Comparison of ENCODE assay signal across 9 cellular contexts in the genomic region with DNA sequence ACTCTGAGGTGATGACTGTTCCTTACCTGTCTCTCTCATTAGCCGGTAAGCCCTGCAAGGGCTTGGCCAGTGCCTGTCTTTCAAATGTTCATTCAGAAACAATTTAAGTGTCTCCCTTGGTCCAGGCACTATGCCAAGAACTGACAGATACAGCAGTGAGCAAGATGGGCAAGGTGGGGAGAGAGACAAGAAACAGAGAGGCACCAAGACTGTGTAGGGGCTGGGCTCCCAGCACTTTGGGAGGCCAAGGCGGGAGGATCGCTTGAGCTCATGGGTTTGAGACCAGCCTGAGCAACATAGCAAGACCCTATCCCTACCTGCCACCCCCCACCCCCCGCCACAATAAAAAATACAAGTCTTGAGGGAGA. TPM values are rescaled to one million over a fixed set of nuclear protein-coding genes. Genes with fewer than 3 reads are reported as not detected.
DNase-seq lines count a peak whose midpoint lies in the region; ATAC-seq, FAIRE-seq and TF ChIP-seq lines count a peak whose summit lies in the region.
"Had no signal": no experiment of that assay in that cellular context is flagged by ENCODE, and none has a peak within 500 bp of the region (broad histone marks: within the 10 kb centered on the region; RNA-seq: fewer than 3 reads in every experiment).

No MANE protein-coding gene starts in this region.

- no peak overlapping the region for H2AFZ ChIP-seq in keratinocyte (ENCODE audit: control insufficient read depth, low read length)

- peak overlapping the region; percentile 50 to 89 (median 84) for H3K27ac Mint-ChIP-seq in CD8-positive, alpha-beta memory T cell
- H3K27ac Mint-ChIP-seq in activated CD8-positive, alpha-beta T cell treated with anti-CD3 and anti-CD28 coated beads, Interleukin-2, amount 10 ng/mL, durations not matched to agents 7 days and 5 days = peak overlapping the region; percentile 86

- peak overlapping the region; percentile 80 for H3K27ac ChIP-seq in CD8-positive, alpha-beta memory T cell (ENCODE audit: low read depth, low read length)
- H3K27ac ChIP-seq in keratinocyte (ENCODE audit: control insufficient read depth, insufficient read depth, low read length) = no peak overlapping the region

- dilution Hi-C loops in keratinocyte (cut with MboI; ENCODE audit: extremely low pct_ligation_motif_present, low sequenced_read_pairs) = no loop called here

- H4K20me1 ChIP-seq in keratinocyte (ENCODE audit: control insufficient read depth, extremely low read depth, insufficient read depth, low read length) = no peaks in the 10 kb centered on the region

- H3K9me3 Mint-ChIP-seq in CD8-positive, alpha-beta memory T cell = no peaks in the 10 kb centered on the region
- no peaks in the 10 kb centered on the region for H3K9me3 Mint-ChIP-seq in activated CD8-positive, alpha-beta T cell treated with anti-CD3 and anti-CD28 coated beads, Interleukin-2, amount 10 ng/mL, durations not matched to agents 7 days and 5 days (ENCODE audit: insufficient read depth)

- no peak overlapping the region for H3K4me2 ChIP-seq in keratinocyte (ENCODE audit: control insufficient read depth, extremely low read depth, insufficient read depth, low read depth, low read length)

- H3K27me3 ChIP-seq in CD8-positive, alpha-beta memory T cell (ENCODE audit: insufficient read depth, low read length, poor library complexity, severe bottlenecking) = no peaks in the 10 kb centered on the region
- no peaks in the 10 kb centered on the region for H3K27me3 ChIP-seq in keratinocyte (ENCODE audit: control insufficient read depth, extremely low read depth, insufficient read depth, low read length)
- H3K27me3 ChIP-seq: pancreas had no signal

- POLR2A ChIA-PET in CD8-positive, alpha-beta memory T cell (lab: Charles Lee) = interaction anchor here (0.9 kb wide), 1 partner anchor 35 kb away, joined by 3 read pairs; no protein-coding TSS in a partner anchor
- POLR2A ChIA-PET in activated CD8-positive, alpha-beta T cell treated with anti-CD3 and anti-CD28 coated beads, Interleukin-2, amount 10 ng/mL, durations not matched to agents 7 days and 5 days (lab: Charles Lee) = interaction anchor here (1.5 kb wide), 1 partner anchor 35 kb away, joined by 6 read pairs; no protein-coding TSS in a partner anchor

- peak in 1 of 5 donors; percentile 8 for DNase-seq in CD8-positive, alpha-beta memory T cell
- DNase-seq in HT-29 (ENCODE audit: low spot score) (peak; percentile 28), keratinocyte (ENCODE audit: low read depth, low spot score) (peak; percentile 60), GM20000 (ENCODE audit: low spot score) (no peak), anterior cingulate cortex (lab: John Stamatoyannopoulos, UW) (no peak)
- no peak for DNase-seq in activated CD8-positive, alpha-beta T cell treated with anti-CD3 and anti-CD28 coated beads, Interleukin-2, amount 10 ng/mL, durations not matched to agents 7 days and 5 days
- no peak for DNase-seq in activated effector memory CD4-positive, alpha-beta T cell treated with Interleukin-2 at 50 U/mL for 16 hours

- no peak overlapping the region for H3K9ac ChIP-seq in keratinocyte (ENCODE audit: control insufficient read depth, extremely low read depth, insufficient read depth, low read length)

- peak overlapping the region; percentile 69 to 91 (median 78) for H3K4me3 Mint-ChIP-seq in CD8-positive, alpha-beta memory T cell
- peak overlapping the region; percentile 76 for H3K4me3 Mint-ChIP-seq in activated CD8-positive, alpha-beta T cell treated with anti-CD3 and anti-CD28 coated beads, Interleukin-2, amount 10 ng/mL, durations not matched to agents 7 days and 5 days

- no peaks in the 10 kb centered on the region for H3K79me2 ChIP-seq in keratinocyte (ENCODE audit: control insufficient read depth, insufficient read depth, low read length)

- CTCF ChIA-PET in CD8-positive, alpha-beta memory T cell (lab: Charles Lee) = no interaction called here
- CTCF ChIA-PET in activated CD8-positive, alpha-beta T cell treated with anti-CD3 and anti-CD28 coated beads, Interleukin-2, amount 10 ng/mL, durations not matched to agents 7 days and 5 days (lab: Charles Lee) = no interaction called here

- H3K36me3 Mint-ChIP-seq in CD8-positive, alpha-beta memory T cell = peaks cover 0 to 2% (median 0%) of the 10 kb centered on the region in 3 donors
- H3K36me3 Mint-ChIP-seq in activated CD8-positive, alpha-beta T cell treated with anti-CD3 and anti-CD28 coated beads, Interleukin-2, amount 10 ng/mL, durations not matched to agents 7 days and 5 days (ENCODE audit: low read depth) = peaks cover 34% of the 10 kb centered on the region

- H3K9me1 ChIP-seq in keratinocyte (ENCODE audit: control insufficient read depth, extremely low read depth, insufficient read depth, low read length) = no peaks in the 10 kb centered on the region

- ATAC-seq in activated CD8-positive, alpha-beta T cell treated with anti-CD3 and anti-CD28 coated beads, Interleukin-2, amount 10 ng/mL, durations not matched to agents 7 days and 5 days = no peak
- no peak for ATAC-seq in HG03378 (IDR thresholded peaks at IDR 0.05; ENCODE audit: unreplicated experiment)

- TF ChIP-seq CTCF in keratinocyte (optimal IDR thresholded peaks at IDR 0.05 in 1 of 3, IDR thresholded peaks at IDR 0.05 in 1 of 3, conservative IDR thresholded peaks at IDR 0.05 in 1 of 3; ENCODE audit: extremely low read depth in 1 of 3, insufficient read depth in 2 of 3, low read length in 3 of 3) = no peak
- TF ChIP-seq CTCF in GM20000 (IDR thresholded peaks at IDR 0.05; ENCODE audit: extremely low read depth, missing control alignments) = no peak

- H3K4me3 ChIP-seq in CD8-positive, alpha-beta memory T cell (ENCODE audit: low read length) = no peak overlapping the region
- no peak overlapping the region for H3K4me3 ChIP-seq in keratinocyte (ENCODE audit: control insufficient read depth in 2 of 3, extremely low read depth in 1 of 3, insufficient read depth in 2 of 3, low read depth in 1 of 3, low read length in 3 of 3)

- FAIRE-seq in keratinocyte (lab: Jason Lieb, UNC) = peak; percentile 84
- FAIRE-seq: pancreas had no signal

- no peaks in the 10 kb centered on the region for H3K36me3 ChIP-seq in CD8-positive, alpha-beta memory T cell (ENCODE audit: insufficient read depth, low read length)
- H3K36me3 ChIP-seq in keratinocyte (ENCODE audit: control insufficient read depth in 2 of 2, extremely low read depth in 1 of 2, insufficient read depth in 2 of 2, low read length in 2 of 2) = no peaks in the 10 kb centered on the region
- H3K36me3 ChIP-seq: pancreas had no signal

- H3K4me1 Mint-ChIP-seq in CD8-positive, alpha-beta memory T cell = peaks cover 7 to 16% (median 12%) of the 10 kb centered on the region in 3 donors
- H3K4me1 Mint-ChIP-seq in activated CD8-positive, alpha-beta T cell treated with anti-CD3 and anti-CD28 coated beads, Interleukin-2, amount 10 ng/mL, durations not matched to agents 7 days and 5 days (ENCODE audit: low read depth) = peaks cover 35% of the 10 kb centered on the region

- no peaks in the 10 kb centered on the region for H3K27me3 Mint-ChIP-seq in CD8-positive, alpha-beta memory T cell
- no peaks in the 10 kb centered on the region for H3K27me3 Mint-ChIP-seq in activated CD8-positive, alpha-beta T cell treated with anti-CD3 and anti-CD28 coated beads, Interleukin-2, amount 10 ng/mL, durations not matched to agents 7 days and 5 days (ENCODE audit: low read depth)

- H3K9me3 ChIP-seq in CD8-positive, alpha-beta memory T cell (ENCODE audit: low read length) = no peaks in the 10 kb centered on the region
- no peaks in the 10 kb centered on the region for H3K9me3 ChIP-seq in keratinocyte (ENCODE audit: control insufficient read depth, low read depth, low read length)
- H3K9me3 ChIP-seq: pancreas had no signal

- no peaks in the 10 kb centered on the region for H3K4me1 ChIP-seq in CD8-positive, alpha-beta memory T cell (ENCODE audit: insufficient read depth, low read length)
- H3K4me1 ChIP-seq in keratinocyte (ENCODE audit: control insufficient read depth, extremely low read depth, insufficient read depth, low read length) = peaks cover 12% of the 10 kb centered on the region

RNA-seq across cellular contexts. Expression of a gene that starts 1.3 kb away (rescaled TPM):
- total RNA-seq in CD8-positive, alpha-beta memory T cell = 10 to 100 TPM; 30.3 to 33.9 TPM
- polyA plus RNA-seq in CD8-positive, alpha-beta memory T cell = 1.3 TPM
- 20.1 and 29.1 TPM in 2 replicates for total RNA-seq in HT-29 (2014; rRNA removed; shearing (Covaris generic))
- total RNA-seq in activated CD8-positive, alpha-beta T cell treated with anti-CD3 and anti-CD28 coated beads, Interleukin-2, amount 10 ng/mL, durations not matched to agents 7 days and 5 days = 10 to 100 TPM; 38.7 to 39.2 TPM
- 10.0 to 11.2 TPM (median 10.1 TPM) in 3 replicates for polyA plus RNA-seq in keratinocyte
- 2.1 TPM for polyA plus RNA-seq in keratinocyte (2011; ENCODE audit: low read depth)
- 10.5 and 11.2 TPM in 2 replicates for polyA plus RNA-seq in keratinocyte (2011; cell fraction: cytosol; rRNA removed)
- polyA plus RNA-seq in keratinocyte (2011; cell fraction: nucleus; rRNA removed) = 13.2 and 13.8 TPM in 2 replicates
- 7.5 and 8.3 TPM in 2 replicates for polyA plus RNA-seq in keratinocyte (2012; ENCODE audit: low replicate concordance)
- 5.6 to 7.7 TPM (median 6.9 TPM) in 3 replicates for polyA minus RNA-seq in keratinocyte
- polyA minus RNA-seq in keratinocyte (2011; cell fraction: cytosol; rRNA and poly(A)+ RNA removed) = 5.0 TPM
- polyA minus RNA-seq in keratinocyte (2011; cell fraction: nucleus; rRNA and poly(A)+ RNA removed) = 1.9 and 3.2 TPM in 2 replicates

Comparison
In these comparisons a context has a peak if more than half of its experiments do, and no peak if none do; other contexts are left out.
1. DNase-seq: peak in HT-29 (single experiment) and keratinocyte (single experiment); none in activated CD8-positive, alpha-beta T cell treated with anti-CD3 and anti-CD28 coated beads, Interleukin-2, amount 10 ng/mL, durations not matched to agents 7 days and 5 days (single experiment), GM20000 (single experiment), anterior cingulate cortex (0 of 58) and activated effector memory CD4-positive, alpha-beta T cell treated with Interleukin-2 at 50 U/mL for 16 hours (single experiment).